In the genomic region with DNA sequence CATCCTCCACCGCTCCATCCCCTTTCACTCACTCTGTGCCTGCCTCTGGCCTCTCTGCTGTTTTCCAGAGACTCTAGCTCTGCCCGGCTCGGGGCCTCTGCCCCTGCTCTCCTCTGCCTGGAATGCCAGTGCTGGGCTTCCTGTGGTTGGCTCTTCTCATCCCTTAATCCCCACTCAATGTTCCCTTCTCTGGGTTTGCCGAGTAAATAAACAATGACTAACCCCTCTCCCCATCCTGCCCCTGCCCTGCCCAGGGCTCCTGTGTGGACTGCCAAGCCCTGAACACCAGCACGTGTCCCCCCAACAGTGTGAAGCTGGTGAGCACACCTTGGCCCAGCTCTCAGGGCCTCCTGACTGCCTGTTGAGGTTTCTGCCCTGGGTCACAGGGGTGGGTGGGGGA, we compare ENCODE assay signal across 14 cellular contexts. TPM values are rescaled to one million over a fixed set of nuclear protein-coding genes. Genes with fewer than 3 reads are reported as not detected.
DNase-seq lines count a peak whose midpoint lies in the region; ATAC-seq, FAIRE-seq and TF ChIP-seq lines count a peak whose summit lies in the region.
"Had no signal": no experiment of that assay in that cellular context is flagged by ENCODE, and none has a peak within 500 bp of the region (broad histone marks: within the 10 kb centered on the region; RNA-seq: fewer than 3 reads in every experiment).

No MANE protein-coding gene starts in this region.

- H3K4me3 Mint-ChIP-seq in activated naive CD4-positive, alpha-beta T cell treated with anti-CD3 and anti-CD28 coated beads for 36 hours: no peak overlapping the region
- H3K4me3 Mint-ChIP-seq in CD4-positive, alpha-beta T cell: no peak overlapping the region
- H3K4me3 Mint-ChIP-seq: activated CD4-positive, alpha-beta memory T cell treated with anti-CD3 and anti-CD28 coated beads, Interleukin-2, amount 10 ng/mL, durations not matched to agents 7 days and 5 days; T-helper 17 cell had no signal

- no peaks in the 10 kb centered on the region for H3K27me3 Mint-ChIP-seq in activated naive CD4-positive, alpha-beta T cell treated with anti-CD3 and anti-CD28 coated beads for 36 hours (ENCODE audit: low read depth)
- no peaks in the 10 kb centered on the region for H3K27me3 Mint-ChIP-seq in CD4-positive, alpha-beta T cell
- H3K27me3 Mint-ChIP-seq: activated CD4-positive, alpha-beta memory T cell treated with anti-CD3 and anti-CD28 coated beads, Interleukin-2, amount 10 ng/mL, durations not matched to agents 7 days and 5 days; T-helper 17 cell had no signal

- no peaks in the 10 kb centered on the region for H3K27me3 ChIP-seq in CD4-positive, alpha-beta T cell (ENCODE audit: control insufficient read depth, insufficient read depth, low read length)
- H3K27me3 ChIP-seq: sigmoid colon had no signal

- no peaks in the 10 kb centered on the region for H3K9me3 Mint-ChIP-seq in activated naive CD4-positive, alpha-beta T cell treated with anti-CD3 and anti-CD28 coated beads for 36 hours
- no peaks in the 10 kb centered on the region for H3K9me3 Mint-ChIP-seq in CD4-positive, alpha-beta T cell
- H3K9me3 Mint-ChIP-seq: activated CD4-positive, alpha-beta memory T cell treated with anti-CD3 and anti-CD28 coated beads, Interleukin-2, amount 10 ng/mL, durations not matched to agents 7 days and 5 days had no signal

- H3K4me3 ChIP-seq in retinal pigment epithelial cell (ENCODE audit: low read length): no peak overlapping the region
- H3K4me3 ChIP-seq: sigmoid colon had no signal

- no peak overlapping the region for H3K27ac ChIP-seq in CD4-positive, alpha-beta T cell (ENCODE audit: low read depth, low read length)
- H3K27ac ChIP-seq: sigmoid colon had no signal

- H3K27ac Mint-ChIP-seq in activated naive CD4-positive, alpha-beta T cell treated with anti-CD3 and anti-CD28 coated beads for 36 hours: no peak overlapping the region
- no peak overlapping the region for H3K27ac Mint-ChIP-seq in CD4-positive, alpha-beta T cell
- H3K27ac Mint-ChIP-seq: activated CD4-positive, alpha-beta memory T cell treated with anti-CD3 and anti-CD28 coated beads, Interleukin-2, amount 10 ng/mL, durations not matched to agents 7 days and 5 days; T-helper 17 cell had no signal

- CTCF ChIA-PET in activated naive CD4-positive, alpha-beta T cell treated with anti-CD3 and anti-CD28 coated beads for 36 hours (lab: Charles Lee): no interaction called here
- CTCF ChIA-PET in CD4-positive, alpha-beta T cell (lab: Charles Lee): no interaction called here

- no peaks in the 10 kb centered on the region for H3K9me3 ChIP-seq in CD4-positive, alpha-beta T cell (ENCODE audit: control insufficient read depth, low read length)
- H3K9me3 ChIP-seq: sigmoid colon had no signal

- no peak for TF ChIP-seq POLR2A in H54 (IDR thresholded peaks at IDR 0.05; ENCODE audit: low read depth, low read length)

- POLR2A ChIA-PET in CD4-positive, alpha-beta T cell (lab: Charles Lee): no interaction called here

- DNase-seq in H54 (ENCODE audit: insufficient read length, low spot score): peak; percentile 94
- peak; percentile 67 for DNase-seq in RPMI7951 (ENCODE audit: low read depth)
- DNase-seq in retinal pigment epithelial cell (ENCODE audit: low read depth): peak; percentile 91
- no peak for DNase-seq in activated naive CD4-positive, alpha-beta T cell treated with anti-CD3 and anti-CD28 coated beads for 36 hours
- DNase-seq in CD4-positive, alpha-beta T cell: no peak
- no peak for DNase-seq in NCI-H128 (lab: John Stamatoyannopoulos, UW; ENCODE audit: unreplicated experiment)
- DNase-seq: activated CD4-positive, alpha-beta memory T cell treated with anti-CD3 and anti-CD28 coated beads, Interleukin-2, amount 10 ng/mL, durations not matched to agents 7 days and 5 days; activated effector memory CD4-positive, alpha-beta T cell treated with anti-CD3 and anti-CD28 coated beads, Interleukin-2, amount 50 U/mL, for 16 hours; central memory CD4-positive, alpha-beta T cell; NCI-H187; sigmoid colon; T-helper 17 cell had no signal

- ATAC-seq in esophagus mucosa: peak; percentile 36
- ATAC-seq in CD4-positive, alpha-beta T cell (ENCODE audit: poor library complexity): no peak
- no peak for ATAC-seq in HG02623 (IDR thresholded peaks at IDR 0.05; ENCODE audit: unreplicated experiment)
- ATAC-seq: T-helper 17 cell had no signal

- no peak for TF ChIP-seq CTCF in retinal pigment epithelial cell (conservative IDR thresholded peaks at IDR 0.05; ENCODE audit: low read depth, low read length)
- TF ChIP-seq CTCF in CD4-positive, alpha-beta T cell (IDR thresholded peaks at IDR 0.05): no peak

- no peaks in the 10 kb centered on the region for H3K36me3 Mint-ChIP-seq in activated naive CD4-positive, alpha-beta T cell treated with anti-CD3 and anti-CD28 coated beads for 36 hours (ENCODE audit: low read depth)
- H3K36me3 Mint-ChIP-seq in CD4-positive, alpha-beta T cell (ENCODE audit: low read depth): no peaks in the 10 kb centered on the region

- no peaks in the 10 kb centered on the region for H3K4me1 Mint-ChIP-seq in activated naive CD4-positive, alpha-beta T cell treated with anti-CD3 and anti-CD28 coated beads for 36 hours (ENCODE audit: low read depth)
- no peaks in the 10 kb centered on the region for H3K4me1 Mint-ChIP-seq in CD4-positive, alpha-beta T cell (ENCODE audit: low read depth)
- H3K4me1 Mint-ChIP-seq: activated CD4-positive, alpha-beta memory T cell treated with anti-CD3 and anti-CD28 coated beads, Interleukin-2, amount 10 ng/mL, durations not matched to agents 7 days and 5 days; T-helper 17 cell had no signal

- no peak for FAIRE-seq in H54 (lab: Jason Lieb, UNC)

- intact Hi-C loops in activated naive CD4-positive, alpha-beta T cell treated with anti-CD3 and anti-CD28 coated beads for 36 hours (cut with micrococcal nuclease): no loop called here
- intact Hi-C loops in CD4-positive, alpha-beta T cell (cut with DNase I, micrococcal nuclease): no loop called here

RNA-seq across cellular contexts. Expression of gene STAB1, which starts 12.2 kb away (rescaled TPM):
- under 0.01 TPM in 2 replicates for total RNA-seq in RPMI7951 (2014; rRNA removed; shearing (Covaris generic))
- total RNA-seq in esophagus mucosa: 21.2 TPM
- total RNA-seq in activated naive CD4-positive, alpha-beta T cell treated with anti-CD3 and anti-CD28 coated beads for 36 hours: under 1 TPM; 0.10 to 0.17 TPM
- total RNA-seq in CD4-positive, alpha-beta T cell: 1 to 10 TPM; 1.5 to 2.5 TPM
- total RNA-seq: activated CD4-positive, alpha-beta memory T cell treated with anti-CD3 and anti-CD28 coated beads, Interleukin-2, amount 10 ng/mL, durations not matched to agents 7 days and 5 days had no signal

RNA-seq across cellular contexts. Expression of gene NT5DC2, which starts 26.3 kb away (rescaled TPM):
- total RNA-seq in RPMI7951 (2014; rRNA removed; shearing (Covaris generic)): 130 and 180 TPM in 2 replicates
- 55.0 TPM for total RNA-seq in esophagus mucosa
- total RNA-seq in activated naive CD4-positive, alpha-beta T cell treated with anti-CD3 and anti-CD28 coated beads for 36 hours: 10 to 100 TPM; 20.4 to 20.8 TPM
- total RNA-seq in CD4-positive, alpha-beta T cell: 1 to 10 TPM; 2.5 to 4.2 TPM

RNA-seq across cellular contexts. Expression of gene UQCC5, which starts 29.0 kb away (rescaled TPM):
- total RNA-seq in RPMI7951 (2014; rRNA removed; shearing (Covaris generic)): 13.0 and 14.0 TPM in 2 replicates
- total RNA-seq in esophagus mucosa: 17.6 TPM
- 10 to 100 TPM; 12.3 to 13.1 TPM for total RNA-seq in activated naive CD4-positive, alpha-beta T cell treated with anti-CD3 and anti-CD28 coated beads for 36 hours
- 1 to 10 TPM; 2.8 to 8.3 TPM for total RNA-seq in CD4-positive, alpha-beta T cell

RNA-seq across cellular contexts. Expression of gene NISCH, which starts 52.0 kb away (rescaled TPM):
- total RNA-seq in RPMI7951 (2014; rRNA removed; shearing (Covaris generic)): 20.9 and 21.4 TPM in 2 replicates
- total RNA-seq in esophagus mucosa: 38.0 TPM
- total RNA-seq in activated naive CD4-positive, alpha-beta T cell treated with anti-CD3 and anti-CD28 coated beads for 36 hours: 10 to 100 TPM; 50.4 to 52.5 TPM
- total RNA-seq in CD4-positive, alpha-beta T cell: 100 to 1,000 TPM; 160 to 163 TPM

RNA-seq across cellular contexts. Expression of gene TNNC1, which starts 53.5 kb away (rescaled TPM):
- not detected in 2 replicates for total RNA-seq in RPMI7951 (2014; rRNA removed; shearing (Covaris generic))
- 0.88 TPM for total RNA-seq in esophagus mucosa
- 1 to 10 TPM; 7.2 to 7.6 TPM for total RNA-seq in activated naive CD4-positive, alpha-beta T cell treated with anti-CD3 and anti-CD28 coated beads for 36 hours
- total RNA-seq in CD4-positive, alpha-beta T cell: 1 to 10 TPM; 5.3 to 6.6 TPM

Comparison
In these comparisons a context has a peak if more than half of its experiments do, and no peak if none do; other contexts are left out.
1. DNase-seq: peak in H54 (single experiment), RPMI7951 (single experiment) and retinal pigment epithelial cell (single experiment); none in activated naive CD4-positive, alpha-beta T cell treated with anti-CD3 and anti-CD28 coated beads for 36 hours (single experiment), CD4-positive, alpha-beta T cell (0 of 10) and NCI-H128 (single experiment).
2. RNA of gene NT5DC2, which starts 26.3 kb away (total RNA-seq): 130 to 180 TPM in RPMI7951, 55.0 TPM in esophagus mucosa (single experiment) and 20.4 to 20.8 TPM in activated naive CD4-positive, alpha-beta T cell treated with anti-CD3 and anti-CD28 coated beads for 36 hours; 2.5 to 4.2 TPM in CD4-positive, alpha-beta T cell; every median in the first group is over 4 times any median in the second.